25 cellular contexts compared by ENCODE assay signal in the genomic region with DNA sequence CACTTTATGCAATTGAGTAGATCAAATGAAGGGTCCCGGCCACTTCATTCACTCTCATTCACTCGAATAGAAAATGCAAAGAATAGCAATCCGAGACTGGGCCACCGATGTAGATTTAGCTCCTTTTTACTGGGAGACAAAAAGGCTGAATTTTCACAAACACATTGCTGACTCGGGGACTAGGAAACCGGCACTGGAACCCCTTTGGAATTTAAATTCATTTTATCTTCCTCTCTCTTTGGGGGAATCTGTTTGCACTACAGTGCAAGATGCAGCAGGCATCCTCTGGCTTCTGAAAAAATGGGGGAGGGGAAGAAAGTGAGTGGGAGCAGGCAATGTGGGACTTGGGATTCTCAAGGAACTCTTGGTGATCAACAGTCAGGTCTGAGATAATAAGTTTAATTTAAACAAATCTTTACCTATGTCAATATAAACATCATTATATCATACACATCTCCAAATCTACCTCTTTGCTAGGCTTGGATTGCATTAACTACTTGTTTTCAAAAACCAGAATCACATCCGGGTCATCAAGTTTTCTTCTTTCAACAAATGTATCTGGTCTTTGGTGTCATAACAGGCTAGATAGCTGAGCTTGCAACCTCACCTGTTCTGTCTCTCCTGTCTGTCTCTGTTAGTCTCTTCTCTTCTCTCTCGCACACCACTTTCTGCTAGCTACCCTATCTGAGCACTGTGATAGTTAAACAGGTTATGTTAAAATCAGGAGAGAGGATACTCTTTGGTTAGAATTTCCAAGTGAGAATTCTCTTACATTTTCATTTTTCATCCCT. TPM values are rescaled to one million over a fixed set of nuclear protein-coding genes. Genes with fewer than 3 reads are reported as not detected.
DNase-seq lines count a peak whose midpoint lies in the region; ATAC-seq and TF ChIP-seq lines count a peak whose summit lies in the region.
"Had no signal": no experiment of that assay in that cellular context is flagged by ENCODE, and none has a peak within 500 bp of the region (broad histone marks: within the 10 kb centered on the region; RNA-seq: fewer than 3 reads in every experiment).

No MANE protein-coding gene starts in this region.

- H3K36me3 ChIP-seq in HUES48 (ENCODE audit: control insufficient read depth, insufficient read depth, low read length) = no peaks in the 10 kb centered on the region
- no peaks in the 10 kb centered on the region for H3K36me3 ChIP-seq in iPS-15b (ENCODE audit: control insufficient read depth, insufficient read depth, low read length)
- H3K36me3 ChIP-seq in neuronal stem cell (replicated peaks in 1 of 2; ENCODE audit: control insufficient read depth in 2 of 2, insufficient read depth in 2 of 2, low read length in 2 of 2) = peaks cover 0 to 23% of the 10 kb centered on the region in 2 donors

- H4K91ac ChIP-seq in neuronal stem cell (ENCODE audit: low read depth, low read length, poor library complexity) = no peak overlapping the region

- H3K4me3 ChIP-seq in HUES48 (ENCODE audit: low read depth, low read length) = peak overlapping the region; percentile 41
- peak overlapping the region; percentile 8 for H3K4me3 ChIP-seq in iPS-15b (ENCODE audit: low read depth, low read length)
- H3K4me3 ChIP-seq in neuronal stem cell (ENCODE audit: low read length in 2 of 2) = peak overlapping the region in 1 of 2 donors; percentile 10
- H3K4me3 ChIP-seq: GM23248 had no signal

- peaks cover 27% of the 10 kb centered on the region for H3K4me1 Mint-ChIP-seq in brain

- no peak overlapping the region for H4K8ac ChIP-seq in neuronal stem cell (ENCODE audit: low read depth, low read length)

- H3K27me3 Mint-ChIP-seq in brain = peaks cover 97% of the 10 kb centered on the region

- peak overlapping the region in 1 of 5 experiments; percentile 36 for H3K27ac Mint-ChIP-seq in brain

- H2AK5ac ChIP-seq in neuronal stem cell (ENCODE audit: low read depth, low read length) = no peak overlapping the region

- DNase-seq in neuronal stem cell (ENCODE audit: low spot score) (peak; percentile 24), dedifferentiated amniotic fluid mesenchymal stem cell (ENCODE audit: extremely low spot score) (no peak), middle frontal gyrus (ENCODE audit: extremely low spot score, low spot score) (no peak), activated T-cell treated with anti-CD3 and anti-CD28 coated beads for 4 hours (no peak)
- DNase-seq: CD4-positive, CD25-positive, alpha-beta regulatory T cell; COR-L47; DMS 273 treated with DMSO at 0.1 percent for 48 hours; DMS79 treated with DMSO at 0.1 percent for 48 hours; GM23248; KG1; NCI-H1105; NCI-H2029; NCI-H2227 treated with DMSO at 0.1 percent for 48 hours; NCI-H510A; NCI-H748 treated with DMSO at 0.1 percent for 48 hours; SIG-M5; SK-N-SH had no signal

- peak overlapping the region; percentile 42 for H2AFZ ChIP-seq in neuronal stem cell (ENCODE audit: low read length)
- H2AFZ ChIP-seq: GM23248 had no signal

- no peak overlapping the region for H3K23ac ChIP-seq in neuronal stem cell (ENCODE audit: low read depth, low read length, poor library complexity)

- peak overlapping the region in 3 of 5 experiments; percentile 27 to 55 (median 32) for H3K4me3 Mint-ChIP-seq in brain

- WGBS in neuronal stem cell (ENCODE audit: extremely low coverage in 2 of 2, insufficient read length in 2 of 2, insufficient replicate concordance in 1 of 2), 2 donors = no CpG with 5 or more reads among the region's 8 CpGs

- H3K18ac ChIP-seq in neuronal stem cell (ENCODE audit: low read length) = no peak overlapping the region

- no peaks in the 10 kb centered on the region for H3K36me3 Mint-ChIP-seq in brain
- H3K36me3 Mint-ChIP-seq: CD4-positive, CD25-positive, alpha-beta regulatory T cell had no signal

- no peak for TF ChIP-seq CTCF in brain (conservative IDR thresholded peaks at IDR 0.05)

- peak overlapping the region; percentile 81 for H3K27ac ChIP-seq in HUES48 (ENCODE audit: low read depth, low read length)
- no peak overlapping the region for H3K27ac ChIP-seq in neuronal stem cell (replicated peaks; ENCODE audit: low read length)
- H3K27ac ChIP-seq: GM23248 had no signal

- H3K9me3 ChIP-seq in HUES48 (ENCODE audit: control insufficient read depth, insufficient read depth, low read length) (no peaks in the 10 kb centered on the region), iPS-15b (ENCODE audit: control insufficient read depth, insufficient read depth, low read length) (no peaks in the 10 kb centered on the region), neuronal stem cell (replicated peaks in 1 of 2; ENCODE audit: control insufficient read depth in 2 of 2, insufficient read depth in 1 of 2, low read depth in 1 of 2, low read length in 2 of 2) (no peaks in the 10 kb centered on the region)
- H3K9me3 ChIP-seq: SK-N-SH had no signal

- ATAC-seq in HG03565 (IDR thresholded peaks at IDR 0.05; ENCODE audit: unreplicated experiment) = no peak
- ATAC-seq: HCT116, HepG2, Panc1 had no signal

- H3K4me1 ChIP-seq in HUES48 (ENCODE audit: control insufficient read depth, insufficient read depth, low read length) = peaks cover 66% of the 10 kb centered on the region
- H3K4me1 ChIP-seq in iPS-15b (ENCODE audit: control insufficient read depth, insufficient read depth, low read length) = peaks cover 53% of the 10 kb centered on the region
- peaks cover 12 to 56% of the 10 kb centered on the region in 2 donors for H3K4me1 ChIP-seq in neuronal stem cell (ENCODE audit: control insufficient read depth in 2 of 2, insufficient read depth in 1 of 2, low read depth in 1 of 2, low read length in 2 of 2)

- no peak overlapping the region for H3K14ac ChIP-seq in neuronal stem cell (ENCODE audit: low read length)

- no peak overlapping the region for H3K4ac ChIP-seq in neuronal stem cell (ENCODE audit: low read length)

- no peaks in the 10 kb centered on the region for H3K79me1 ChIP-seq in neuronal stem cell (ENCODE audit: low read depth, low read length)

- H2BK120ac ChIP-seq in neuronal stem cell (ENCODE audit: low read depth, low read length) = no peak overlapping the region

- H2BK5ac ChIP-seq in neuronal stem cell (ENCODE audit: low read length) = no peak overlapping the region

- H2BK12ac ChIP-seq in neuronal stem cell (ENCODE audit: low read length) = no peak overlapping the region

- H3K27me3 ChIP-seq in HUES48 (ENCODE audit: control insufficient read depth, insufficient read depth, low read length) (peaks cover 12% of the 10 kb centered on the region), iPS-15b (ENCODE audit: control insufficient read depth, insufficient read depth, low read length) (peaks cover 10% of the 10 kb centered on the region), neuronal stem cell (ENCODE audit: control insufficient read depth in 3 of 3, insufficient read depth in 3 of 3, low read depth in 1 of 3, low read length in 3 of 3) (peaks cover 0 to 13% (median 4%) of the 10 kb centered on the region in 3 experiments)

- no peak overlapping the region for H3K9ac ChIP-seq in HUES48 (ENCODE audit: low read depth, low read length)
- no peak overlapping the region for H3K9ac ChIP-seq in iPS-15b (ENCODE audit: low read depth, low read length)
- H3K9ac ChIP-seq in neuronal stem cell (ENCODE audit: low read depth, low read length, poor library complexity) = no peak overlapping the region
- H3K9ac ChIP-seq: GM23248, SK-N-SH had no signal

- no peak overlapping the region for H2BK15ac ChIP-seq in neuronal stem cell (ENCODE audit: low read length)

- peaks cover 0 to 8% (median 0%) of the 10 kb centered on the region in 5 experiments for H3K9me3 Mint-ChIP-seq in brain

- peak overlapping the region; percentile 35 for H3K4me2 ChIP-seq in neuronal stem cell (ENCODE audit: insufficient read depth, low read length, poor library complexity, severe bottlenecking)
- H3K4me2 ChIP-seq: SK-N-SH had no signal

RNA-seq across cellular contexts. Expression of a gene that starts 6.6 kb away (rescaled TPM):
- 1.9 TPM for polyA plus RNA-seq in brain (ENCODE audit: insufficient read depth, low read depth, low replicate concordance)
- 0.06 TPM for polyA plus RNA-seq in neuronal stem cell (2013, experiment 1 of 2)
- polyA plus RNA-seq in neuronal stem cell (2013, experiment 2 of 2) = 0.12 TPM
- polyA plus RNA-seq: BJ, GM23248, HepG2, SK-N-SH had no signal
